ENCODE assay signal across 8 cellular contexts in the genomic region with DNA sequence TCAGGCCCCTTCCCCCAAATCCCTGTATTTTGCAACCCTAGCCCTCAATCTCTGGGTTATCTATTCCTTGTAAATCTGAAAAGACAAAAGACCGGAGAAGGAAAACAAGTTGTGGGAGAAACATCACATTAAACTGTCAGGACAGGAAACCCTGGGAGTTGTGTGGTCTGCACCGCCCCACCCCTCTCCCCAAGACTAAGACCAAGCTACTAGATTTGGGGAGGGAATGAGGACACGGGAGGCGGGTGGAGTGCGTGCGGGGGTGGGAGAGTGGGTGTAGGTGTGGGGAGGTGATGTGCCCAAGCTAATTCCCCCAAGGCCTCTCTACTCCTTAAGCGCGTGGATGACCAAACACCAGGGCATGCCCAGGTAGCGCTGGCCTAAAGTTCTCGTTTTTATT. TPM values are rescaled to one million over a fixed set of nuclear protein-coding genes. Genes with fewer than 3 reads are reported as not detected.
A peak's percentile ranks its signal among the peaks of the same experiment; 100 is the strongest.
DNase-seq lines count a peak whose midpoint lies in the region; ATAC-seq and TF ChIP-seq lines count a peak whose summit lies in the region.

No MANE protein-coding gene starts in this region.

- no peak for TF ChIP-seq POLR2A in IMR-90 (IDR thresholded peaks at IDR 0.05; ENCODE audit: low read depth, low read length)

- H3K4me3 Mint-ChIP-seq in endothelial cell (ENCODE audit: unreplicated experiment) (peak overlapping the region; percentile 97), nephron (peak overlapping the region; percentile 91 to 97 (median 91))

- H3K9me1 ChIP-seq in IMR-90 (ENCODE audit: insufficient read depth, low read length) = peaks cover 19% of the 10 kb centered on the region

- peak overlapping the region; percentile 84 for H2AK5ac ChIP-seq in IMR-90 (ENCODE audit: low read depth, low read length)

- TF ChIP-seq CTCF in IMR-90 (conservative IDR thresholded peaks at IDR 0.05; ENCODE audit: low read depth, low read length) (no peak), endothelial cell (IDR thresholded peaks at IDR 0.05; ENCODE audit: unreplicated experiment) (no peak), nephron (IDR thresholded peaks at IDR 0.05; ENCODE audit: unreplicated experiment in 3 of 3) (no peak)

- peak overlapping the region; percentile 82 for H3K18ac ChIP-seq in IMR-90 (ENCODE audit: low read depth, low read length)

- peak overlapping the region; percentile 85; the same call in 2 of the 3 replicates for H2BK15ac ChIP-seq in IMR-90 (ENCODE audit: low read depth, low read length)

- H3K27ac Mint-ChIP-seq in endothelial cell (ENCODE audit: unreplicated experiment) = peak overlapping the region; percentile 93
- H3K27ac Mint-ChIP-seq in nephron = peak overlapping the region; percentile 90 to 98 (median 95)

- intact Hi-C loops in IMR-90 (cut with micrococcal nuclease) = loop anchor here (2.0 kb wide), 2 partner anchors 125 to 175 kb away; no protein-coding TSS in a partner anchor
- intact Hi-C loops in posterior cingulate gyrus (cut with DNase I) = no loop called here

- dilution Hi-C loops in IMR-90 (cut with HindIII; ENCODE audit: low sequenced_read_pairs, unreplicated experiment) = no loop called here

- WGBS in IMR-90 (ENCODE audit: extremely low coverage in 2 of 2, insufficient read length in 1 of 2), 2 experiments = no CpG with 5 or more reads among the region's 10 CpGs

- no peak for TF ChIP-seq RAD21 in IMR-90 (IDR thresholded peaks at IDR 0.05; ENCODE audit: low read length)

- DNase-seq in IMR-90 = no peak
- DNase-seq in endothelial cell (ENCODE audit: low spot score) = no peak
- no peak for DNase-seq in posterior cingulate gyrus

- peak overlapping the region; percentile 74 to 77; a peak in 3 of 4 replicates for H4K8ac ChIP-seq in IMR-90 (ENCODE audit: low read depth in 2 of 2, low read length in 2 of 2)

- no TSS peak for BruUV-seq in IMR-90 (replicated peaks; lab: Mats Ljungman, UMichigan)

- ATAC-seq in IMR-90 (ENCODE audit: low read depth) (no peak), HG02885 (IDR thresholded peaks at IDR 0.05; ENCODE audit: poor library complexity, unreplicated experiment) (no peak), GM18868 (IDR thresholded peaks at IDR 0.05; ENCODE audit: unreplicated experiment) (no peak), HG03354 (IDR thresholded peaks at IDR 0.05; ENCODE audit: poor library complexity, severe bottlenecking, unreplicated experiment) (no peak)

- H3K9me3 Mint-ChIP-seq in endothelial cell (ENCODE audit: unreplicated experiment) (no peaks in the 10 kb centered on the region), nephron (no peaks in the 10 kb centered on the region)

- H3K79me2 ChIP-seq in ACC112 (ENCODE audit: control insufficient read depth, insufficient read depth, low read length, unreplicated experiment) = peaks cover 19% of the 10 kb centered on the region

- H2BK5ac ChIP-seq in IMR-90 (ENCODE audit: low read depth, low read length, poor library complexity, severe bottlenecking) = peak overlapping the region; percentile 97

- H3K27ac ChIP-seq in ACC112 (ENCODE audit: low read depth, low read length) (peak overlapping the region; percentile 55), IMR-90 (ENCODE audit: insufficient read depth, low read length) (peak overlapping the region; percentile 99)

- H2BK120ac ChIP-seq in IMR-90 (ENCODE audit: low read depth, low read length) = peak overlapping the region; percentile 50

- peaks cover 6% of the 10 kb centered on the region; the same call in 1 of the 2 replicates for H4K20me1 ChIP-seq in IMR-90 (ENCODE audit: insufficient read depth, low read length)

- H3K9me3 ChIP-seq in IMR-90 (ENCODE audit: control insufficient read depth, insufficient read depth, low read length) = no peaks in the 10 kb centered on the region

- H3K4me3 ChIP-seq in ACC112 (ENCODE audit: low read depth, low read length) (peak overlapping the region; percentile 85), IMR-90 (ENCODE audit: insufficient read depth, low read depth, low read length) (peak overlapping the region; percentile 99)

- peak overlapping the region; percentile 100 for H3K9ac ChIP-seq in IMR-90 (ENCODE audit: low read depth, low read length)

- H3K36me3 Mint-ChIP-seq in endothelial cell (ENCODE audit: low read depth, unreplicated experiment) (peaks cover 13% of the 10 kb centered on the region), nephron (ENCODE audit: low read depth) (no peaks in the 10 kb centered on the region)

- H3K4ac ChIP-seq in IMR-90 (ENCODE audit: low read depth, low read length) = peak overlapping the region; percentile 62

- peaks cover 16% of the 10 kb centered on the region for H3K27me3 Mint-ChIP-seq in endothelial cell (ENCODE audit: unreplicated experiment)
- peaks cover 41% of the 10 kb centered on the region for H3K27me3 Mint-ChIP-seq in nephron (ENCODE audit: low read depth)

- POLR2A ChIA-PET in IMR-90 (lab: Charles Lee; ENCODE audit: unreplicated experiment) = no interaction called here

- H3K36me3 ChIP-seq in ACC112 (ENCODE audit: insufficient read depth, low read length) (no peaks in the 10 kb centered on the region), IMR-90 (ENCODE audit: control insufficient read depth, insufficient read depth, low read length) (peaks cover 2% of the 10 kb centered on the region; the same call in 1 of the 2 replicates)

- H3K79me1 ChIP-seq in IMR-90 (ENCODE audit: low read depth in 1 of 2, low read length in 2 of 2) = peaks cover 6 to 51% of the 10 kb centered on the region in 2 experiments; a peak in 3 of 4 replicates

- peak overlapping the region; percentile 95 for H3K23ac ChIP-seq in IMR-90 (ENCODE audit: low read depth, low read length)

- peaks cover 39% of the 10 kb centered on the region for H3K4me1 ChIP-seq in ACC112 (ENCODE audit: control insufficient read depth, insufficient read depth, low read length, unreplicated experiment)
- H3K4me1 ChIP-seq in IMR-90 (ENCODE audit: control insufficient read depth, insufficient read depth, low read length) = peaks cover 17% of the 10 kb centered on the region

- peak overlapping the region; percentile 93 for H3K14ac ChIP-seq in IMR-90 (replicated peaks; ENCODE audit: low read depth, low read length)

- in situ Hi-C loops in IMR-90 (cut with MboI; ENCODE audit: low sequenced_read_pairs) = no loop called here

- H2AK9ac ChIP-seq in IMR-90 (replicated peaks; ENCODE audit: low read depth, low read length, poor library complexity) = peak overlapping the region; percentile 96

- H3K4me1 Mint-ChIP-seq in endothelial cell (ENCODE audit: unreplicated experiment) (peaks cover 61% of the 10 kb centered on the region), nephron (peaks cover 43% of the 10 kb centered on the region)

- H3K56ac ChIP-seq in IMR-90 (ENCODE audit: extremely low read depth, insufficient read depth, low read length) = peak overlapping the region; percentile 91

- peak overlapping the region; percentile 97 for H3K4me2 ChIP-seq in IMR-90 (ENCODE audit: low read depth, low read length)

- H2AFZ ChIP-seq in ACC112 (ENCODE audit: low read length, unreplicated experiment) (peak overlapping the region; percentile 76), IMR-90 (replicated peaks; ENCODE audit: low read length, poor library complexity) (peak overlapping the region; percentile 90)

- H3K27me3 ChIP-seq in ACC112 (ENCODE audit: insufficient read depth, low read length) (no peaks in the 10 kb centered on the region), IMR-90 (ENCODE audit: control insufficient read depth, insufficient read depth, low read length) (no peaks in the 10 kb centered on the region)

- peak overlapping the region; percentile 82 for H4K91ac ChIP-seq in IMR-90 (ENCODE audit: insufficient read depth, low read depth, low read length)

- CTCF ChIA-PET in IMR-90 (lab: Yijun Ruan, JAX) = no interaction called here

- H2BK20ac ChIP-seq in IMR-90 (ENCODE audit: low read depth, low read length) = peak overlapping the region; percentile 27; the same call in 1 of the 2 replicates

- peak overlapping the region; percentile 92 for H4K5ac ChIP-seq in IMR-90 (ENCODE audit: low read depth, low read length)

TF ChIP-seq in IMR-90, 13 proteins besides CTCF, POLR2A, EP300 and RAD21 (continues in another document):
- TF ChIP-seq, protein P1, sequence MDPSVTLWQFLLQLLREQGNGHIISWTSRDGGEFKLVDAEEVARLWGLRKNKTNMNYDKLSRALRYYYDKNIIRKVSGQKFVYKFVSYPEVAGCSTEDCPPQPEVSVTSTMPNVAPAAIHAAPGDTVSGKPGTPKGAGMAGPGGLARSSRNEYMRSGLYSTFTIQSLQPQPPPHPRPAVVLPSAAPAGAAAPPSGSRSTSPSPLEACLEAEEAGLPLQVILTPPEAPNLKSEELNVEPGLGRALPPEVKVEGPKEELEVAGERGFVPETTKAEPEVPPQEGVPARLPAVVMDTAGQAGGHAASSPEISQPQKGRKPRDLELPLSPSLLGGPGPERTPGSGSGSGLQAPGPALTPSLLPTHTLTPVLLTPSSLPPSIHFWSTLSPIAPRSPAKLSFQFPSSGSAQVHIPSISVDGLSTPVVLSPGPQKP (IDR thresholded peaks at IDR 0.05; ENCODE audit: borderline replicate concordance, low read depth, low read length) = no peak
- no peak for TF ChIP-seq RFX5 (IDR thresholded peaks at IDR 0.05; ENCODE audit: low read depth, low read length)
- no peak for TF ChIP-seq SMC3 (IDR thresholded peaks at IDR 0.05; ENCODE audit: low read depth, low read length)
- TF ChIP-seq FOS (IDR thresholded peaks at IDR 0.05; ENCODE audit: low read depth, low read length) = no peak
- TF ChIP-seq RCOR1 (IDR thresholded peaks at IDR 0.05; ENCODE audit: insufficient replicate concordance, low read length) = no peak
- TF ChIP-seq NFE2L2 (IDR thresholded peaks at IDR 0.05; ENCODE audit: low read depth, low read length) = no peak
- no peak for TF ChIP-seq MAZ (IDR thresholded peaks at IDR 0.05; ENCODE audit: borderline replicate concordance, low read depth, low read length)
- no peak for TF ChIP-seq MAFK (IDR thresholded peaks at IDR 0.05; ENCODE audit: low read depth, low read length)
- TF ChIP-seq, protein P2, sequence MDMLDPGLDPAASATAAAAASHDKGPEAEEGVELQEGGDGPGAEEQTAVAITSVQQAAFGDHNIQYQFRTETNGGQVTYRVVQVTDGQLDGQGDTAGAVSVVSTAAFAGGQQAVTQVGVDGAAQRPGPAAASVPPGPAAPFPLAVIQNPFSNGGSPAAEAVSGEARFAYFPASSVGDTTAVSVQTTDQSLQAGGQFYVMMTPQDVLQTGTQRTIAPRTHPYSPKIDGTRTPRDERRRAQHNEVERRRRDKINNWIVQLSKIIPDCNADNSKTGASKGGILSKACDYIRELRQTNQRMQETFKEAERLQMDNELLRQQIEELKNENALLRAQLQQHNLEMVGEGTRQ (IDR thresholded peaks at IDR 0.05; ENCODE audit: low read depth, low read length) = no peak
- TF ChIP-seq CEBPB (IDR thresholded peaks at IDR 0.05; ENCODE audit: low read depth, low read length) = no peak
- TF ChIP-seq MXI1 (IDR thresholded peaks at IDR 0.05; ENCODE audit: borderline replicate concordance, low read depth, low read length) = no peak; the same call in 1 of the 2 replicates
- TF ChIP-seq CHD1 (IDR thresholded peaks at IDR 0.05; ENCODE audit: low read depth, low read length) = no peak

RNA-seq across cellular contexts. Expression of a gene that starts 1.3 kb away (rescaled TPM):
- total RNA-seq in IMR-90 (2012; rRNA removed) (16.8 and 18.9 TPM in 2 replicates), endothelial cell (ENCODE audit: unreplicated experiment) (234 TPM)
- 14.8 and 15.9 TPM in 2 replicates for polyA plus RNA-seq in IMR-90 (2012; rRNA removed)
- polyA plus RNA-seq in IMR-90 (2012; cell fraction: cytosol; rRNA removed) = 9.1 and 12.2 TPM in 2 replicates
- 7.2 and 16.6 TPM in 2 replicates for polyA plus RNA-seq in IMR-90 (2012; cell fraction: nucleus; rRNA removed; ENCODE audit: low replicate concordance)

Comparison
In these comparisons a context has a peak if more than half of its experiments do, and no peak if none do; other contexts are left out.
1. RNA of a gene that starts 1.3 kb away (total RNA-seq): 234 TPM in endothelial cell (single experiment); 16.8 to 18.9 TPM in IMR-90; every median in the first group is over 10 times any median in the second.